Comparison of ENCODE assay signal across 29 cellular contexts in the genomic region with DNA sequence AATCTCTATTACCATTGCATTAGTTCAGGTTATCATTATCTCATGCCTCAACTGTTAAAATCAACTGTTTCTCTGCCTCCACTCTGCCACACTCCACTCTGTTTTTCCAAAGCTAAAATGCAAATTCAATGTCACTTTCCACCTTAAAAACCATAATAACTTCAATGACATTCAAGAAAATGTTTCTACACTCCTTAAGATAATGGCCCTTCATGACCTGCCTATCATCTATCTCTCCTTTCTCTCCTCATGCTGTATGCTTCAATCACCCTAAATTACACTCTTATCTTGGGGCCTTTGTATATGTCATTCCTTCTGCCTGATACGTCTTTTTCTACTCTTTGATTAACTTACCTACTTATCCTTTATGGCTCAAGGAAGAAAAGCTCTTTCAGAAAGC.
"Had no signal": no experiment of that assay in that cellular context is flagged by ENCODE, and none has a peak within 500 bp of the region (broad histone marks: within the 10 kb centered on the region; RNA-seq: fewer than 3 reads in every experiment).

No MANE protein-coding gene starts in this region.

- H3K27me3 ChIP-seq: adrenal gland, ascending aorta, body of pancreas, brain microvascular endothelial cell, breast epithelium, cardiac muscle cell had no signal

- H3K27ac ChIP-seq: adrenal gland, ascending aorta, body of pancreas, brain microvascular endothelial cell, breast epithelium, cardiac muscle cell had no signal

- DNase-seq: activated effector memory CD4-positive, alpha-beta T cell treated with anti-CD3 and anti-CD28 coated beads, Interleukin-2, amount 50 U/mL, for 16 hours; activated effector memory CD4-positive, alpha-beta T cell treated with Interleukin-2 at 50 U/mL for 16 hours; activated gamma-delta T cell; activated gamma-delta T cell treated with Interleukin-2 at 50 U/mL for 16 hours; activated naive CD4-positive, alpha-beta T cell; activated naive CD4-positive, alpha-beta T cell treated with anti-CD3 and anti-CD28 coated beads for 36 hours; activated naive CD4-positive, alpha-beta T cell treated with anti-CD3 and anti-CD28 coated beads, Interleukin-2, amount 10 ng/mL, durations not matched to agents 7 days and 5 days; activated naive CD4-positive, alpha-beta T cell treated with anti-CD3 and anti-CD28 coated beads, Interleukin-2, amount 50 U/mL, for 16 hours; activated naive CD4-positive, alpha-beta T cell treated with Interleukin-2 at 50 U/mL for 16 hours; activated naive CD8-positive, alpha-beta T cell treated with anti-CD3 and anti-CD28 coated beads for 36 hours; activated naive CD8-positive, alpha-beta T cell treated with anti-CD3 and anti-CD28 coated beads, Interleukin-2, amount 10 ng/mL, durations not matched to agents 7 days and 5 days; activated naive CD8-positive, alpha-beta T cell treated with anti-CD3 and anti-CD28 coated beads, Interleukin-2, amount 50 U/mL, for 24 hours; activated T-cell treated with anti-CD3 and anti-CD28 coated beads, Interleukin-2, amount 50 U/mL, for 1 hour; activated T-cell treated with anti-CD3 and anti-CD28 coated beads, Interleukin-2, amount 50 U/mL, for 24 hours; activated T-cell treated with anti-CD3 and anti-CD28 coated beads, Interleukin-2, amount 50 U/mL, for 4 hours; activated T-cell treated with anti-CD3 and anti-CD28 coated beads, Interleukin-2, amount 50 U/mL, for 48 hours; activated T-cell treated with anti-CD3 and anti-CD28 coated beads, Interleukin-2, amount 50 U/mL, for 72 hours; adrenal gland; amniotic stem cell; amygdala; anterior cingulate cortex; aorta; body of pancreas; central memory CD4-positive, alpha-beta T cell; cerebellar nuclear complex had no signal

- H3K36me3 ChIP-seq: adrenal gland, ascending aorta, brain microvascular endothelial cell, breast epithelium, cardiac muscle cell had no signal

- H3K9me3 ChIP-seq: adrenal gland, ascending aorta, body of pancreas, breast epithelium had no signal

- H3K4me3 ChIP-seq: adrenal gland, ascending aorta, body of pancreas, breast epithelium, cardiac muscle cell had no signal
